ENCODE assay signal across 1 cellular context in genomic region chr16:15515992-15516391, GRCh38.
TF ChIP-seq lines count a peak whose summit lies in the region.

No MANE protein-coding gene starts in this region.

TF ChIP-seq in WTC11, 78 proteins besides CTCF, POLR2A, EP300 and RAD21 (continued from another document):
- no peak for TF ChIP-seq AFF4 (CRISPR knock-in tag; IDR thresholded peaks at IDR 0.05; ENCODE audit: borderline replicate concordance)
- TF ChIP-seq ZNF121 (CRISPR knock-in tag; IDR thresholded peaks at IDR 0.05) = peak; percentile 62; the same call in 1 of the 2 replicates
